ENCODE assay signal across 11 cellular contexts in the genomic region with DNA sequence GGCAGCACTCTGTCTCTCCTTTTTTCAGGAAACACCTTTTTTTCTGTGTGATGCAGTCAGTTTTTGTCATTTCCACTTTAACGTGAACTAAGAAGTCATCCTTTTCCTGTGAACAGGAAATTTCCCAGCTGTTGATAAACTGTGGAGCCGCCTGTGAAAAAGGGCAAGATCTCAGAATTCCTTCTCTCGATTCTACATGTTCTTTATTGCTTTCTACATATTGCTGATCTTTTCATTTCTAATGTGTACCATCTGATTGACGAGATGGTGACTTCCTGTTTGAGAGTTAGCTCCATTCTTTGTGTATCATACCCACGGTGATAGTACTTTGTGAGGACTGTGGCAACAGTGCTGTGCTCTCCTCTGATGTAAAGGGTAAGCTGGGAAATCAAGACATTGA. TPM values are rescaled to one million over a fixed set of nuclear protein-coding genes. Genes with fewer than 3 reads are reported as not detected.
A peak's percentile ranks its signal among the peaks of the same experiment; 100 is the strongest.
DNase-seq lines count a peak whose midpoint lies in the region; ATAC-seq, FAIRE-seq and TF ChIP-seq lines count a peak whose summit lies in the region.
"Had no signal": no experiment of that assay in that cellular context is flagged by ENCODE, and none has a peak within 500 bp of the region (broad histone marks: within the 10 kb centered on the region; RNA-seq: fewer than 3 reads in every experiment).

No MANE protein-coding gene starts in this region.

- TF ChIP-seq RAD21 in GM12878 (IDR thresholded peaks at IDR 0.05; ENCODE audit: insufficient read depth, low read depth, low read length), result no peak

- H3K9me3 Mint-ChIP-seq in T-helper 1 cell treated with Interleukin-12 subunit alpha and Interleukin-12 subunit beta and Interleukin-4 antibody, amounts not matched to agents 30 μg/mL and 1 μg/mL, for 36 hours, result no peaks in the 10 kb centered on the region
- H3K9me3 Mint-ChIP-seq in stimulated activated effector memory CD8-positive, alpha-beta T cell treated with anti-CD3 and anti-CD28 coated beads, Interleukin-12 subunit alpha, Interleukin-12 subunit beta, amount 100 ng/mL, for 72 hours, result no peaks in the 10 kb centered on the region
- H3K9me3 Mint-ChIP-seq in neural progenitor cell, result no peaks in the 10 kb centered on the region

- H3K4me3 ChIP-seq in GM12878 (peak overlapping the region; percentile 31; the same call in 1 of the 2 replicates), neural progenitor cell (no peak overlapping the region)
- H3K4me3 ChIP-seq: transverse colon had no signal

- H3K9me3 ChIP-seq in GM12878 (replicated peaks; ENCODE audit: control insufficient read depth, insufficient read depth, low read length) (no peaks in the 10 kb centered on the region), neural progenitor cell (ENCODE audit: low read depth) (no peaks in the 10 kb centered on the region)
- H3K9me3 ChIP-seq: transverse colon had no signal

- H4K20me1 ChIP-seq in GM12878 (ENCODE audit: control insufficient read depth, insufficient read depth) (no peaks in the 10 kb centered on the region), neural progenitor cell (ENCODE audit: low read depth) (peaks cover 42% of the 10 kb centered on the region)

- peak; percentile 44 for ATAC-seq in HG02798 (IDR thresholded peaks at IDR 0.05; ENCODE audit: poor library complexity, unreplicated experiment)
- peak; percentile 66 for ATAC-seq in GM12878
- peak; percentile 78 for ATAC-seq in stimulated activated effector memory CD8-positive, alpha-beta T cell treated with anti-CD3 and anti-CD28 coated beads, Interleukin-12 subunit alpha, Interleukin-12 subunit beta, amount 100 ng/mL, for 72 hours

- in situ Hi-C loops in GM12878 (cut with MboI), result no loop called here

- WGBS in GM12878 (ENCODE audit: insufficient coverage, insufficient replicate concordance, low lambda C conversion rate, missing lambda C conversion rate), result 2% methylated on average over 5 of the region's 5 CpGs

- intact Hi-C loops in GM12878 (cut with micrococcal nuclease; ENCODE audit: unreplicated experiment), result no loop called here

- SMC1A ChIA-PET in GM12878 (lab: Charles Lee; ENCODE audit: uncharacterized antibody, unreplicated experiment), result interaction anchor here (0.6 to 3.8 kb wide), 16 partner anchors 10 to 167 kb away, joined by 3 to 31 read pairs (median 4); no protein-coding TSS in a partner anchor

- RAD21 ChIA-PET in GM12878 (lab: Charles Lee; ENCODE audit: unreplicated experiment), result interaction anchor here (0.6 to 1.7 kb wide), 12 partner anchors 10 to 215 kb away, joined by 3 to 7 read pairs (median 3); a partner anchor contains a TSS

- peak overlapping the region; percentile 74 for H3K4me2 ChIP-seq in GM12878 (ENCODE audit: control insufficient read depth, insufficient read depth)
- no peak overlapping the region for H3K4me2 ChIP-seq in neural progenitor cell

- BruUV-seq in GM12878 (replicated peaks; lab: Mats Ljungman, UMichigan), result no TSS peak

- no peaks in the 10 kb centered on the region for H3K27me3 ChIP-seq in GM12878 (replicated peaks in 1 of 2; ENCODE audit: control insufficient read depth in 2 of 2, insufficient read depth in 2 of 2, low read length in 1 of 2)
- no peaks in the 10 kb centered on the region for H3K27me3 ChIP-seq in neural progenitor cell
- H3K27me3 ChIP-seq: transverse colon had no signal

- CTCF ChIA-PET in GM12878 (lab: Yijun Ruan, JAX), result interaction anchor here (0.7 to 1.9 kb wide), 9 partner anchors 10 to 174 kb away, joined by 3 to 6 read pairs (median 4); no protein-coding TSS in a partner anchor

- H3K27ac ChIP-seq in GM12878 (ENCODE audit: control insufficient read depth, insufficient read depth) (peak overlapping the region; percentile 9; the same call in 1 of the 2 replicates), neural progenitor cell (no peak overlapping the region)

- no peak for TF ChIP-seq EP300 in GM12878 (IDR thresholded peaks at IDR 0.05; ENCODE audit: borderline replicate concordance in 1 of 2, control insufficient read depth in 1 of 2, low read depth in 2 of 2, low read length in 2 of 2)

- H3K4me1 Mint-ChIP-seq in T-helper 1 cell treated with Interleukin-12 subunit alpha and Interleukin-12 subunit beta and Interleukin-4 antibody, amounts not matched to agents 30 μg/mL and 1 μg/mL, for 36 hours (ENCODE audit: low read depth), result peaks cover 52% of the 10 kb centered on the region
- H3K4me1 Mint-ChIP-seq in stimulated activated effector memory CD8-positive, alpha-beta T cell treated with anti-CD3 and anti-CD28 coated beads, Interleukin-12 subunit alpha, Interleukin-12 subunit beta, amount 100 ng/mL, for 72 hours, result peaks cover 60% of the 10 kb centered on the region
- peaks cover 6% of the 10 kb centered on the region for H3K4me1 Mint-ChIP-seq in neural progenitor cell

- H3K27ac Mint-ChIP-seq in T-helper 1 cell treated with Interleukin-12 subunit alpha and Interleukin-12 subunit beta and Interleukin-4 antibody, amounts not matched to agents 30 μg/mL and 1 μg/mL, for 36 hours, result peak overlapping the region; percentile 67
- peak overlapping the region; percentile 91 for H3K27ac Mint-ChIP-seq in stimulated activated effector memory CD8-positive, alpha-beta T cell treated with anti-CD3 and anti-CD28 coated beads, Interleukin-12 subunit alpha, Interleukin-12 subunit beta, amount 100 ng/mL, for 72 hours
- no peak overlapping the region for H3K27ac Mint-ChIP-seq in neural progenitor cell

- POLR2A ChIA-PET in GM12878 (lab: Charles Lee), result interaction anchor here (0.9 to 2.7 kb wide), 5 partner anchors 9 to 21 kb away, joined by 3 to 8 read pairs (median 6); no protein-coding TSS in a partner anchor

- H3K36me3 Mint-ChIP-seq in T-helper 1 cell treated with Interleukin-12 subunit alpha and Interleukin-12 subunit beta and Interleukin-4 antibody, amounts not matched to agents 30 μg/mL and 1 μg/mL, for 36 hours (ENCODE audit: low read depth), result peaks cover 13% of the 10 kb centered on the region
- H3K36me3 Mint-ChIP-seq in stimulated activated effector memory CD8-positive, alpha-beta T cell treated with anti-CD3 and anti-CD28 coated beads, Interleukin-12 subunit alpha, Interleukin-12 subunit beta, amount 100 ng/mL, for 72 hours, result no peaks in the 10 kb centered on the region
- H3K36me3 Mint-ChIP-seq in neural progenitor cell, result peaks cover 3% of the 10 kb centered on the region

- no peaks in the 10 kb centered on the region for H3K36me3 ChIP-seq in GM12878 (ENCODE audit: control insufficient read depth in 2 of 2, insufficient read depth in 2 of 2, low read length in 1 of 2)
- no peaks in the 10 kb centered on the region for H3K36me3 ChIP-seq in neural progenitor cell
- H3K36me3 ChIP-seq: transverse colon had no signal

- no peak for TF ChIP-seq POLR2A in GM12878 (IDR thresholded peaks at IDR 0.05; ENCODE audit: low read depth, low read length)

- peaks cover 11% of the 10 kb centered on the region for H3F3A ChIP-seq in neural progenitor cell (ENCODE audit: low read depth)

- peak overlapping the region; percentile 75 for H3K4me3 Mint-ChIP-seq in T-helper 1 cell treated with Interleukin-12 subunit alpha and Interleukin-12 subunit beta and Interleukin-4 antibody, amounts not matched to agents 30 μg/mL and 1 μg/mL, for 36 hours
- peak overlapping the region; percentile 70 for H3K4me3 Mint-ChIP-seq in stimulated activated effector memory CD8-positive, alpha-beta T cell treated with anti-CD3 and anti-CD28 coated beads, Interleukin-12 subunit alpha, Interleukin-12 subunit beta, amount 100 ng/mL, for 72 hours
- H3K4me3 Mint-ChIP-seq in neural progenitor cell, result no peak overlapping the region

- H2AFZ ChIP-seq in GM12878 (ENCODE audit: control insufficient read depth, low read depth, low read length), result peak overlapping the region; percentile 70
- H2AFZ ChIP-seq in neural progenitor cell (replicated peaks), result no peak overlapping the region

- no peak for DNase-seq in T-helper 1 cell
- DNase-seq in GM12878 (ENCODE audit: low read depth, low spot score), result no peak
- no peak for DNase-seq in stimulated activated effector memory CD8-positive, alpha-beta T cell treated with anti-CD3 and anti-CD28 coated beads, Interleukin-12 subunit alpha, Interleukin-12 subunit beta, amount 100 ng/mL, for 72 hours (ENCODE audit: low spot score in 2 of 2)
- no peak for DNase-seq in neural progenitor cell (ENCODE audit: low spot score)
- no peak for DNase-seq in epidermal melanocyte (ENCODE audit: insufficient read length, low spot score)
- DNase-seq in OCI-M2 (lab: John Stamatoyannopoulos, UW; ENCODE audit: unreplicated experiment), result no peak
- DNase-seq: cerebellar nuclear complex, NCI-H1092 treated with DMSO at 0.1 percent for 48 hours, transverse colon had no signal

- H3K4me1 ChIP-seq in GM12878 (ENCODE audit: control insufficient read depth, insufficient read depth, low read length), result peaks cover 24% of the 10 kb centered on the region
- H3K4me1 ChIP-seq in neural progenitor cell, result peaks cover 22% of the 10 kb centered on the region

- H3K9ac ChIP-seq in GM12878 (ENCODE audit: control insufficient read depth, insufficient read depth, low read length) (0 out of 2 replicates have a peak overlapping the region, but pooled peaks have one; percentile 25), neural progenitor cell (no peak overlapping the region)

- H3K27me3 Mint-ChIP-seq in T-helper 1 cell treated with Interleukin-12 subunit alpha and Interleukin-12 subunit beta and Interleukin-4 antibody, amounts not matched to agents 30 μg/mL and 1 μg/mL, for 36 hours (ENCODE audit: low read depth), result no peaks in the 10 kb centered on the region
- no peaks in the 10 kb centered on the region for H3K27me3 Mint-ChIP-seq in neural progenitor cell (ENCODE audit: insufficient read depth, low read depth)

- H3K79me2 ChIP-seq in GM12878 (ENCODE audit: control insufficient read depth, insufficient read depth, low read length) (peaks cover 9% of the 10 kb centered on the region), neural progenitor cell (ENCODE audit: low read depth) (peaks cover 95% of the 10 kb centered on the region)

- no peak for FAIRE-seq in GM12878 (lab: Jason Lieb, UNC)

- TF ChIP-seq CTCF in GM12878 (IDR thresholded peaks at IDR 0.05 in 2 of 3, conservative IDR thresholded peaks at IDR 0.05 in 1 of 3; ENCODE audit: control insufficient read depth in 2 of 3, extremely low read depth in 1 of 3, insufficient read depth in 1 of 3, low read depth in 3 of 3, low read length in 3 of 3) (no peak), neural progenitor cell (IDR thresholded peaks at IDR 0.05) (no peak)

RNA-seq across cellular contexts. Expression of a gene that starts 50.4 kb away (rescaled TPM):
- 347 and 446 TPM in 2 replicates for total RNA-seq in GM12878 (2013; cell fraction: nucleolus; rRNA removed)
- total RNA-seq in GM12878 (2014; rRNA removed), result 77.9 and 85.0 TPM in 2 replicates
- total RNA-seq in GM12878 (2014; rRNA removed; fragmentation: Illumina TruSeq; extraction: Trizol), result 90.1 and 101 TPM in 2 replicates
- 52.8 and 56.1 TPM in 2 replicates for total RNA-seq in GM12878 (2021)
- polyA plus RNA-seq in GM12878 (2011; ENCODE audit: low read depth), result 32.4 TPM
- polyA plus RNA-seq in GM12878 (2011; rRNA removed), result 127 and 194 TPM in 2 replicates
- 43.0 and 68.9 TPM in 2 replicates for polyA plus RNA-seq in GM12878 (2011; cell fraction: cytosol; rRNA removed)
- polyA plus RNA-seq in GM12878 (2011; cell fraction: nucleus; rRNA removed), result 106 and 146 TPM in 2 replicates
- 30.8 and 46.9 TPM in 2 replicates for polyA plus RNA-seq in GM12878 (2012)
- 129 and 199 TPM in 2 replicates for polyA plus RNA-seq in GM12878 (2014; fragmentation: Illumina TruSeq; extraction: Trizol)
- 10 to 100 TPM; 27.3 to 28.5 TPM for polyA plus RNA-seq in GM12878 (2014; fragmentation: Nextera tagmentation; extraction: Ambion mirVana)
- polyA plus RNA-seq in GM12878 (2014; rRNA removed), result 45.4 and 69.6 TPM in 2 replicates
- polyA plus RNA-seq in GM12878 (2016; fragmentation: Nextera tagmentation; extraction: Ambion mirVana), result 10 to 100 TPM; 60.4 to 66.0 TPM
- 81.3 and 138 TPM in 2 replicates for polyA minus RNA-seq in GM12878 (2011; rRNA and poly(A)+ RNA removed)
- polyA minus RNA-seq in GM12878 (2011; cell fraction: cytosol; rRNA and poly(A)+ RNA removed), result 37.7 and 46.4 TPM in 2 replicates
- 61.5 and 80.8 TPM in 2 replicates for polyA minus RNA-seq in GM12878 (2011; cell fraction: nucleus; rRNA and poly(A)+ RNA removed)
- total RNA-seq in neural progenitor cell (ENCODE audit: low replicate concordance), result 202 and 345 TPM in 2 replicates
